Comparison of ENCODE assay signal across 30 cellular contexts in the genomic region with DNA sequence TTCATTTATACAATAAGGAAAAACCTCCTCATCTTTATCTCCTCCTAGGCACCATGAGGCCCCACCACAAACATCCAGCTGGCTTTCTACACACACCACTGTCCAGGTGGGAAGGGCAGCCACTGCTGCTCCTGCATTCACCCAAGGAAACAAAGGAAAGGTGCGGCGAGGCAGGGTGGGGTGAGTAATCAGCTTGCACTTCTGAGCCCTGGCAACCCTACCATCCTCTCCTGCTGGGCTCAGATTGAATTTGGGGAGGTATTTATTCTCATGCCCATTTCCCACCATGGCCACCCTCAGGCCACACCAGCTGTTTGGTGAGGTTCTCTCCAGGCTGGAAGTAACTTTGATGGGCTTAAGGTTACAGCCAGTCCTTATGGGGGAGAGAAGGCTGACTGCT. TPM values are rescaled to one million over a fixed set of nuclear protein-coding genes. Genes with fewer than 3 reads are reported as not detected.
A peak's percentile ranks its signal among the peaks of the same experiment; 100 is the strongest.
DNase-seq lines count a peak whose midpoint lies in the region; ATAC-seq, FAIRE-seq and TF ChIP-seq lines count a peak whose summit lies in the region.
"Had no signal": no experiment of that assay in that cellular context is flagged by ENCODE, and none has a peak within 500 bp of the region (broad histone marks: within the 10 kb centered on the region; RNA-seq: fewer than 3 reads in every experiment).

No MANE protein-coding gene starts in this region.

- POLR2A ChIA-PET in K562 (lab: Yijun Ruan, JAX) = interaction anchor here (1.1 kb wide), 4 partner anchors 10 to 13 kb away, joined by 3 to 4 read pairs (median 3); no protein-coding TSS in a partner anchor

- FAIRE-seq in K562 (lab: Jason Lieb, UNC) = no peak
- FAIRE-seq: GM12892 had no signal

- no peak for TF ChIP-seq POLR2A in K562 (conservative IDR thresholded peaks at IDR 0.05)
- no peak for TF ChIP-seq POLR2A in testis (IDR thresholded peaks at IDR 0.05)

- no peaks in the 10 kb centered on the region for H3K27me3 Mint-ChIP-seq in Calu3 (ENCODE audit: unreplicated experiment)
- H3K27me3 Mint-ChIP-seq: activated naive CD8-positive, alpha-beta T cell treated with anti-CD3 and anti-CD28 coated beads, Interleukin-2, amount 50 U/mL, for 24 hours; IgD-negative memory B cell had no signal

- H3K27me3 ChIP-seq in K562 (ENCODE audit: control insufficient read depth in 2 of 2, insufficient read depth in 2 of 2, low read length in 2 of 2) = no peaks in the 10 kb centered on the region; a peak in 1 of 5 replicates
- no peaks in the 10 kb centered on the region for H3K27me3 ChIP-seq in testis
- H3K27me3 ChIP-seq: heart right ventricle had no signal

- no peak for TF ChIP-seq RAD21 in K562 (CRISPR knock-in tag; conservative IDR thresholded peaks at IDR 0.05 in 1 of 2, IDR thresholded peaks at IDR 0.05 in 1 of 2)

- H3K4me3 ChIP-seq in K562 (no peak overlapping the region), testis (no peak overlapping the region)
- H3K4me3 ChIP-seq: heart right ventricle, lung, prostate gland had no signal

- peaks cover 14% of the 10 kb centered on the region for H3K79me2 ChIP-seq in K562 (ENCODE audit: control insufficient read depth, insufficient read depth, low read length)

- BruUV-seq in Calu3 (replicated peaks; lab: Mats Ljungman, UMichigan) = TSS peak; percentile 66
- BruUV-seq in K562 (replicated peaks; lab: Mats Ljungman, UMichigan) = TSS peak; percentile 35

- peaks cover 13% of the 10 kb centered on the region for H3K4me1 Mint-ChIP-seq in Calu3 (ENCODE audit: low read depth, unreplicated experiment)

- no peak overlapping the region for H3K9ac ChIP-seq in K562 (ENCODE audit: insufficient read depth in 1 of 2, low read depth in 2 of 2, low read length in 2 of 2)

- peaks cover 26% of the 10 kb centered on the region for H4K20me1 ChIP-seq in K562 (replicated peaks; ENCODE audit: control insufficient read depth, insufficient read depth, low read length)

- peaks cover 20% of the 10 kb centered on the region for H3K36me3 Mint-ChIP-seq in Calu3 (ENCODE audit: insufficient read depth, unreplicated experiment)

- H3K36me3 ChIP-seq in K562 (ENCODE audit: control insufficient read depth, insufficient read depth, low read length) (peaks cover 48% of the 10 kb centered on the region), testis (ENCODE audit: low read depth, missing control alignments) (no peaks in the 10 kb centered on the region)
- H3K36me3 ChIP-seq: prostate gland had no signal

- TF ChIP-seq EP300 in K562 (IDR thresholded peaks at IDR 0.05; ENCODE audit: low read length) = no peak

- DNase-seq in Calu3 (no peak), NCI-H146 (lab: John Stamatoyannopoulos, UW) (peak; percentile 73), K562 (ENCODE audit: extremely low read depth in 1 of 4, low spot score in 3 of 4) (no peak), mesenteric fat pad (ENCODE audit: low spot score) (peak; percentile 60), iPS-NIHi7 (ENCODE audit: extremely low spot score) (no peak), testis (no peak)
- no peak for DNase-seq in stimulated activated naive CD4-positive, alpha-beta T cell treated with Interleukin-2 at 50 U/mL for 16 hours (lab: John Stamatoyannopoulos, UW)
- DNase-seq: activated CD4-positive, alpha-beta T cell treated with anti-CD3 and anti-CD28 coated beads for 48 hours; activated naive CD8-positive, alpha-beta T cell treated with anti-CD3 and anti-CD28 coated beads, Interleukin-2, amount 50 U/mL, for 24 hours; activated T-cell treated with anti-CD3 and anti-CD28 coated beads, Interleukin-2, amount 50 U/mL, for 1 hour; cerebellar nuclear complex; DMS 273 treated with DMSO at 0.1 percent for 48 hours; GOT3; heart right ventricle; kidney glomerular epithelial cell; NCI-H1092 treated with DMSO at 0.1 percent for 48 hours; NCI-H2081 treated with DMSO at 0.1 percent for 48 hours; NCI-H226; NCI-H82; SHP77; stimulated activated naive CD4-positive, alpha-beta T cell had no signal

- no peak overlapping the region for H3K4me2 ChIP-seq in K562 (ENCODE audit: insufficient read depth, low read length)

- H3K4me1 ChIP-seq in K562 (replicated peaks in 1 of 2; ENCODE audit: control insufficient read depth in 2 of 2, insufficient read depth in 2 of 2, low read length in 2 of 2) (peaks cover 0 to 4% of the 10 kb centered on the region in 2 experiments; a peak in 2 of 5 replicates), testis (no peaks in the 10 kb centered on the region)
- H3K4me1 ChIP-seq: prostate gland had no signal

- WGBS in K562 (ENCODE audit: insufficient coverage, low coverage, missing lambda C conversion rate) = 88% methylated on average over 2 of the region's 2 CpGs
- 93 to 94% methylated on average over 2 of the region's 2 CpGs for WGBS in testis, 2 donors

- H3K27ac Mint-ChIP-seq in Calu3 (ENCODE audit: unreplicated experiment) = no peak overlapping the region
- H3K27ac Mint-ChIP-seq: activated naive CD8-positive, alpha-beta T cell treated with anti-CD3 and anti-CD28 coated beads, Interleukin-2, amount 50 U/mL, for 24 hours; T-helper 2 cell treated with Interferon-gamma antibody and Interleukin-4, amounts not matched to agents 5 μg/mL and 100 μg/mL, for 36 hours had no signal

- TF ChIP-seq CTCF in Calu3 (IDR thresholded peaks at IDR 0.05; ENCODE audit: unreplicated experiment) (no peak), K562 (IDR thresholded peaks at IDR 0.05 in 2 of 3, conservative IDR thresholded peaks at IDR 0.05 in 1 of 3; ENCODE audit: insufficient read depth in 2 of 3, low read depth in 1 of 3, low read length in 3 of 3) (no peak), testis (IDR thresholded peaks at IDR 0.05) (no peak)

- H3K27ac ChIP-seq in K562 (ENCODE audit: extremely low read depth, low read depth, low read length) = no peak overlapping the region
- H3K27ac ChIP-seq in testis = no peak overlapping the region
- H3K27ac ChIP-seq: heart right ventricle, prostate gland had no signal

- ATAC-seq in K562 (no peak), GM21528 (IDR thresholded peaks at IDR 0.05; ENCODE audit: low FRiP score, unreplicated experiment) (no peak)
- ATAC-seq: activated naive CD8-positive, alpha-beta T cell treated with anti-CD3 and anti-CD28 coated beads, Interleukin-2, amount 50 U/mL, for 24 hours; heart right ventricle had no signal

- no peaks in the 10 kb centered on the region for H3K9me3 Mint-ChIP-seq in Calu3 (ENCODE audit: low read depth, unreplicated experiment)
- H3K9me3 Mint-ChIP-seq: activated naive CD8-positive, alpha-beta T cell treated with anti-CD3 and anti-CD28 coated beads, Interleukin-2, amount 50 U/mL, for 24 hours; IgD-negative memory B cell; T-helper 2 cell treated with Interferon-gamma antibody and Interleukin-4, amounts not matched to agents 5 μg/mL and 100 μg/mL, for 36 hours had no signal

- no peak overlapping the region for H2AFZ ChIP-seq in K562 (ENCODE audit: low read depth, low read length)

- in situ Hi-C loops in K562 (cut with MboI) = no loop called here

- intact Hi-C loops in Calu3 (cut with micrococcal nuclease; ENCODE audit: unreplicated experiment) (no loop called here), K562 (cut with micrococcal nuclease) (no loop called here), testis (cut with DNase I; ENCODE audit: low total_unique reads) (no loop called here)

- no peaks in the 10 kb centered on the region for H3K9me3 ChIP-seq in K562 (replicated peaks; ENCODE audit: control insufficient read depth, insufficient read depth, low read depth, low read length)
- no peaks in the 10 kb centered on the region for H3K9me3 ChIP-seq in testis
- H3K9me3 ChIP-seq: heart right ventricle, prostate gland had no signal

- H3K9me1 ChIP-seq in K562 (ENCODE audit: control insufficient read depth, insufficient read depth, low read length) = peaks cover 4% of the 10 kb centered on the region

- CTCF ChIA-PET in Calu3 (lab: Charles Lee) = interaction anchor here (1.0 kb wide), 1 partner anchor 13 kb away, joined by 3 read pairs; no protein-coding TSS in a partner anchor
- CTCF ChIA-PET in K562 (lab: Yijun Ruan, JAX; ENCODE audit: low intra/inter-chr PET ratio) = no interaction called here

- H3K4me3 Mint-ChIP-seq in Calu3 (ENCODE audit: low read depth, unreplicated experiment) = no peak overlapping the region
- H3K4me3 Mint-ChIP-seq: activated naive CD8-positive, alpha-beta T cell treated with anti-CD3 and anti-CD28 coated beads, Interleukin-2, amount 50 U/mL, for 24 hours; IgD-negative memory B cell; T-helper 2 cell treated with Interferon-gamma antibody and Interleukin-4, amounts not matched to agents 5 μg/mL and 100 μg/mL, for 36 hours had no signal

TF ChIP-seq in K562, 482 proteins besides CTCF, POLR2A, EP300 and RAD21 (continues in another document):
- TF ChIP-seq ZC3H8 (IDR thresholded peaks at IDR 0.05) = no peak
- no peak for TF ChIP-seq JUN (IDR thresholded peaks at IDR 0.05; ENCODE audit: borderline replicate concordance, low read depth, low read length)
- TF ChIP-seq JUN (CRISPR knock-in tag; IDR thresholded peaks at IDR 0.05; ENCODE audit: borderline replicate concordance) = no peak
- TF ChIP-seq SMAD4 (CRISPR knock-in tag; conservative IDR thresholded peaks at IDR 0.05) = no peak
- no peak for TF ChIP-seq RBM22 (IDR thresholded peaks at IDR 0.05; ENCODE audit: low read depth, low read length, poor library complexity, severe bottlenecking)
- no peak for TF ChIP-seq DIDO1 (tag; IDR thresholded peaks at IDR 0.05; ENCODE audit: low read depth)
- TF ChIP-seq SMAD1 (IDR thresholded peaks at IDR 0.05; ENCODE audit: low read depth, low read length, partially characterized antibody) = no peak

RNA-seq across cellular contexts. Expression of a gene that starts 31.2 kb away (rescaled TPM):
- total RNA-seq in Calu3 (2022) (6.3 and 7.9 TPM in 2 replicates), K562 (2014; rRNA removed) (0.08 TPM in 1 of 2 replicates, not detected in the other), K562 (2014; rRNA removed; fragmentation: Illumina TruSeq; extraction: Trizol) (not detected in 2 replicates), K562 (2015; rRNA removed; fragmentation: Illumina TruSeq; extraction: Trizol) (0.11 and 0.15 TPM in 2 replicates), K562 (2021) (0.11 and 0.16 TPM in 2 replicates), mesenteric fat pad (0.16 TPM), testis (under 1 TPM; 0.47 to 0.62 TPM)
- total RNA-seq in K562 (2011; cell fraction: chromatin; rRNA removed; ENCODE audit: low replicate concordance) = not detected in 2 replicates
- total RNA-seq in K562 (2011; cell fraction: nucleolus; rRNA removed) = 0.13 TPM in 1 of 2 replicates, not detected in the other
- 0.29 TPM in 1 of 2 replicates, not detected in the other for total RNA-seq in K562 (2011; cell fraction: nucleoplasm; rRNA removed)
- polyA plus RNA-seq in K562 (2011; rRNA removed) (0.04 and 0.08 TPM in 2 replicates), K562 (2014; fragmentation: Illumina TruSeq; extraction: Trizol) (0.10 TPM in 1 of 2 replicates, not detected in the other), K562 (2014; fragmentation: Nextera tagmentation; extraction: Ambion mirVana) (not detected), K562 (2014; rRNA removed) (0.08 and 0.12 TPM in 2 replicates), testis (ENCODE audit: insufficient read depth, low read depth, low replicate concordance) (0.33 TPM)
- 0.13 and 0.16 TPM in 2 replicates for polyA plus RNA-seq in K562 (2011; cell fraction: cytosol; rRNA removed)
- 0.23 and 0.35 TPM in 2 replicates for polyA plus RNA-seq in K562 (2011; cell fraction: nucleus; rRNA removed)
- polyA plus RNA-seq in K562 (2012) = 0.05 TPM in 1 of 2 replicates, not detected in the other
- not detected in 2 replicates for polyA minus RNA-seq in K562 (2011; rRNA and poly(A)+ RNA removed)
- not detected in 2 replicates for polyA minus RNA-seq in K562 (2011; cell fraction: cytosol; rRNA and poly(A)+ RNA removed)
- polyA minus RNA-seq in K562 (2011; cell fraction: nucleus; rRNA and poly(A)+ RNA removed) = not detected in 2 replicates
- total RNA-seq: activated CD8-positive, alpha-beta memory T cell treated with anti-CD3 and anti-CD28 coated beads for 36 hours; epithelial cell of proximal tubule; temporal lobe had no signal
- polyA plus RNA-seq: IgD-negative memory B cell had no signal

Comparison
In these comparisons a context has a peak if more than half of its experiments do, and no peak if none do; other contexts are left out.
1. DNase-seq: peak in NCI-H146 (single experiment) and mesenteric fat pad (single experiment); none in Calu3 (single experiment), K562 (0 of 4), iPS-NIHi7 (single experiment), stimulated activated naive CD4-positive, alpha-beta T cell treated with Interleukin-2 at 50 U/mL for 16 hours (single experiment) and testis (single experiment).